Comparison of ENCODE assay signal across 1 cellular context in the genomic region with DNA sequence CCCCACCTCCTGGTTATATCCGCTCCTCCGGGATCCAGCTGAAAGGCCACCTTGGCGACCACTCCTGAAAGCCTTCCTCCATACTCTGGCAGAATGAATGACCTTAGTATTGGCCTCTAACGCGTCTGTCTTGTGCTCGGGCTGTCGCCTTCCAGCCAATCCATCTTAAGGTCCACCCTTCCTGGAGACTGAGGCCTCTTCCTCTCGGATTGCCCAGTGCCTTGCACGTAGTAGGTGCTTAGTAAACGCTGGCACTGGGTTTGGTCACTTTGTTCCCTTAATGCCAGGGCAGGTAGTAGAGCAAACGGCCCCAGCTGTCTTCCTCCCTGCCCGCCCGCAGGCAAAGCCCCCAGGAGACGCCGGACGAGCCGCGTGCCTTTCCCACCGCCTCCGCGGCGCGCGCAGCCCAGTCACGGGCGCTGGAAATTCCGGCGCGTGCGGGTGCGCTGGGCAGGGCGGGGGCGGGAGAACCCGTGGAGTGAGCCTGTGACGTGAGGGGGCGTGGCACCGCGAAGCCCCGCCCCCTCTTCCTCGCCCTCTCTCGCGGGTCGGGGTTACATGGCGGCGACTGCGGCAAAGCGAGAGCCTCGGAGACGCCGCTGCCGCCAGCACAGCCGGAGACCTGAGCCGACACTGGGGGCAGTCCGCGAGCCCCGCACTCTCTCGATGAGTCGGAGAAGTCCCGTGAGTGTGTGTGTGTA.
A peak's percentile ranks its signal among the peaks of the same experiment; 100 is the strongest.
TF ChIP-seq lines count a peak whose summit lies in the region.

Gene MAPK6, plus strand, starts transcription at position 527 of the 701 bp plus-strand sequence. CDS start 27,242 bp downstream, outside the sequence.

TF ChIP-seq in HepG2, 621 proteins besides CTCF, POLR2A, EP300 and RAD21 (continued from another document):
- TF ChIP-seq ZNF350 (CRISPR knock-in tag; IDR thresholded peaks at IDR 0.05; ENCODE audit: borderline replicate concordance, low read depth) = peak; percentile 69; the same call in 1 of the 2 replicates
- TF ChIP-seq ZNF607 (CRISPR knock-in tag; IDR thresholded peaks at IDR 0.05; ENCODE audit: borderline replicate concordance) = peak; percentile 98
- TF ChIP-seq KDM2A (CRISPR knock-in tag; IDR thresholded peaks at IDR 0.05; ENCODE audit: borderline replicate concordance, low read depth) = peak; percentile 94
- no peak for TF ChIP-seq ZNF260 (CRISPR knock-in tag; IDR thresholded peaks at IDR 0.05; ENCODE audit: borderline replicate concordance, low read depth)
- peak; percentile 47; the same call in 1 of the 2 replicates for TF ChIP-seq RFXAP (CRISPR knock-in tag; IDR thresholded peaks at IDR 0.05; ENCODE audit: borderline replicate concordance)
- peak; percentile 84 for TF ChIP-seq ZBTB43 (CRISPR knock-in tag; conservative IDR thresholded peaks at IDR 0.05)
- TF ChIP-seq, protein P1, sequence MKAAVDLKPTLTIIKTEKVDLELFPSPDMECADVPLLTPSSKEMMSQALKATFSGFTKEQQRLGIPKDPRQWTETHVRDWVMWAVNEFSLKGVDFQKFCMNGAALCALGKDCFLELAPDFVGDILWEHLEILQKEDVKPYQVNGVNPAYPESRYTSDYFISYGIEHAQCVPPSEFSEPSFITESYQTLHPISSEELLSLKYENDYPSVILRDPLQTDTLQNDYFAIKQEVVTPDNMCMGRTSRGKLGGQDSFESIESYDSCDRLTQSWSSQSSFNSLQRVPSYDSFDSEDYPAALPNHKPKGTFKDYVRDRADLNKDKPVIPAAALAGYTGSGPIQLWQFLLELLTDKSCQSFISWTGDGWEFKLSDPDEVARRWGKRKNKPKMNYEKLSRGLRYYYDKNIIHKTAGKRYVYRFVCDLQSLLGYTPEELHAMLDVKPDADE (CRISPR knock-in tag; IDR thresholded peaks at IDR 0.05) = 0 out of 2 replicates have a peak, but pooled peaks have one; percentile 9
- peak; percentile 74; the same call in 1 of the 2 replicates for TF ChIP-seq ZNF441 (CRISPR knock-in tag; IDR thresholded peaks at IDR 0.05; ENCODE audit: borderline replicate concordance)
- TF ChIP-seq TFE3 (CRISPR knock-in tag; IDR thresholded peaks at IDR 0.05) = peak; percentile 84
- 0 out of 2 replicates have a peak, but pooled peaks have one; percentile 24 for TF ChIP-seq HNRNPUL1 (IDR thresholded peaks at IDR 0.05; ENCODE audit: low read depth, low read length)
- TF ChIP-seq, protein P2, sequence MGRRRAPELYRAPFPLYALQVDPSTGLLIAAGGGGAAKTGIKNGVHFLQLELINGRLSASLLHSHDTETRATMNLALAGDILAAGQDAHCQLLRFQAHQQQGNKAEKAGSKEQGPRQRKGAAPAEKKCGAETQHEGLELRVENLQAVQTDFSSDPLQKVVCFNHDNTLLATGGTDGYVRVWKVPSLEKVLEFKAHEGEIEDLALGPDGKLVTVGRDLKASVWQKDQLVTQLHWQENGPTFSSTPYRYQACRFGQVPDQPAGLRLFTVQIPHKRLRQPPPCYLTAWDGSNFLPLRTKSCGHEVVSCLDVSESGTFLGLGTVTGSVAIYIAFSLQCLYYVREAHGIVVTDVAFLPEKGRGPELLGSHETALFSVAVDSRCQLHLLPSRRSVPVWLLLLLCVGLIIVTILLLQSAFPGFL (CRISPR knock-in tag; IDR thresholded peaks at IDR 0.05) = no peak
- peak; percentile 91; the same call in 1 of the 2 replicates for TF ChIP-seq ZNF33B (CRISPR knock-in tag; IDR thresholded peaks at IDR 0.05)
TF ChIP-seq in HepG2: peak in this region for 325.
